ENCODE assay signal across 27 cellular contexts in genomic region chr14:65939184-65939583, GRCh38.
"Had no signal": no experiment of that assay in that cellular context is flagged by ENCODE, and none has a peak within 500 bp of the region (broad histone marks: within the 10 kb centered on the region; RNA-seq: fewer than 3 reads in every experiment).

No MANE protein-coding gene starts in this region.

- H3K9me3 ChIP-seq: adrenal gland, SJCRH30, SK-N-SH had no signal

- H3K4me2 ChIP-seq: SK-N-SH had no signal

- ATAC-seq: Panc1, Right ventricle myocardium inferior had no signal

- FAIRE-seq: colon had no signal

- H3K27me3 Mint-ChIP-seq: activated CD4-positive, alpha-beta T cell treated with anti-CD3 and anti-CD28 coated beads for 36 hours; activated CD8-positive, alpha-beta memory T cell treated with anti-CD3 and anti-CD28 coated beads, Interleukin-2, amount 10 ng/mL, durations not matched to agents 7 days and 5 days; activated T-helper 17 cell treated with anti-CD3 and anti-CD28 coated beads, Interleukin-2, amount 50 U/mL, for 72 hours had no signal

- H3K9me3 Mint-ChIP-seq: activated T-helper 17 cell treated with anti-CD3 and anti-CD28 coated beads, Interleukin-2, amount 50 U/mL, for 72 hours had no signal

- H3K4me3 Mint-ChIP-seq: activated CD4-positive, alpha-beta T cell treated with anti-CD3 and anti-CD28 coated beads for 36 hours; activated CD8-positive, alpha-beta memory T cell treated with anti-CD3 and anti-CD28 coated beads, Interleukin-2, amount 10 ng/mL, durations not matched to agents 7 days and 5 days had no signal

- H3K4me3 ChIP-seq: adrenal gland, SJCRH30 had no signal

- H3K27ac ChIP-seq: adrenal gland, SJCRH30, WERI-Rb-1 had no signal

- H3K27ac Mint-ChIP-seq: activated T-helper 17 cell treated with anti-CD3 and anti-CD28 coated beads, Interleukin-2, amount 50 U/mL, for 72 hours had no signal

- DNase-seq: activated CD4-positive, alpha-beta T cell treated with anti-CD3 and anti-CD28 coated beads for 36 hours; activated CD4-positive, alpha-beta T cell treated with anti-CD3 and anti-CD28 coated beads, Interleukin-2, amount 50 U/mL, for 1 hour; activated CD8-positive, alpha-beta memory T cell treated with anti-CD3 and anti-CD28 coated beads, Interleukin-2, amount 10 ng/mL, durations not matched to agents 7 days and 5 days; activated gamma-delta T cell; activated T-cell treated with anti-CD3 and anti-CD28 coated beads, Interleukin-2, amount 50 U/mL, for 48 hours; adrenal gland; anterior cingulate cortex; cerebellar nuclear complex; KG1; NCI-H1092; NCI-H1417; NCI-H2029; NCI-H2107; NCI-H2171 treated with DMSO at 0.1 percent for 48 hours; NCI-H226; NCI-H526; NCI-H774; NK-92 treated with Interleukin-12 subunit alpha and Interleukin-12 subunit beta, amount 100 ng/mL, for 24 hours; OCI-M1; RPMI8226; SJCRH30; SK-N-SH; WERI-Rb-1 had no signal

- H3K36me3 ChIP-seq: adrenal gland, SJCRH30, WERI-Rb-1 had no signal

- H3K4me1 ChIP-seq: adrenal gland, SJCRH30 had no signal
